8 cellular contexts compared by ENCODE assay signal in the genomic region with DNA sequence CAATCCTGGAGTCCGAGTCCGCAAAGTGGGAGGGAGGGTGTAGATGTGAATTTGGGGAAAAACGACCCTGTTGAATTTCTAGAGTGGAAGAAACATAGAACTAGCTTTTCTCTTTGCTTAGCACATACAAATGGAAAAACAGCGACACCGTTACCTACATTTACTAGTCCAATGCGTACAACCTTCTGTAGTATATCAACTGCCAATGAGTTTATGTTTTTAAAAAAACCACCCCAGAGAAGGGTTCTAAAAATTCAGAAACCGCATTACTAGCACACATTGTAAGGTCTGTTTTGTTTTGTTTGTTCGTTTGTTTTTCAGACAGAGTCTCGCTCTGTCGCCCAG. TPM values are rescaled to one million over a fixed set of nuclear protein-coding genes. Genes with fewer than 3 reads are reported as not detected.
DNase-seq lines count a peak whose midpoint lies in the region; ATAC-seq and TF ChIP-seq lines count a peak whose summit lies in the region.

No MANE protein-coding gene starts in this region.

- H3K9ac ChIP-seq in GM23248 (peak overlapping the region; percentile 90), smooth muscle cell (ENCODE audit: low read depth) (peak overlapping the region; percentile 28)

- H3K4me2 ChIP-seq in GM23248 (ENCODE audit: unreplicated experiment) (peak overlapping the region; percentile 82), smooth muscle cell (peak overlapping the region; percentile 79)

- no TSS peak for BruUV-seq in Calu3 (replicated peaks; lab: Mats Ljungman, UMichigan)

- peak overlapping the region; percentile 96 for H3K4me3 Mint-ChIP-seq in Calu3 (ENCODE audit: low read depth, unreplicated experiment)
- peak overlapping the region; percentile 98 for H3K4me3 Mint-ChIP-seq in glutamatergic neuron (ENCODE audit: unreplicated experiment)

- H3K79me2 ChIP-seq in GM23248 (ENCODE audit: insufficient read depth) (peaks cover 45% of the 10 kb centered on the region), smooth muscle cell (ENCODE audit: low read depth) (peaks cover 45% of the 10 kb centered on the region)

- in situ Hi-C loops in GM23248 (cut with MboI) = no loop called here

- H3K27me3 ChIP-seq in GM23248 (replicated peaks; ENCODE audit: insufficient read depth) (no peaks in the 10 kb centered on the region), smooth muscle cell (ENCODE audit: low read depth) (no peaks in the 10 kb centered on the region)

- CTCF ChIA-PET in Calu3 (lab: Charles Lee) (no interaction called here), RWPE1 (lab: Yijun Ruan, JAX) (interaction anchor here (0.8 kb wide), 1 partner anchor 1714 kb away, joined by 3 read pairs; no protein-coding TSS in a partner anchor)

- H3K36me3 ChIP-seq in GM23248 (ENCODE audit: low read depth) (0 out of 2 replicates have a peak, but pooled peaks cover 4% of the 10 kb centered on the region), smooth muscle cell (ENCODE audit: low read depth) (no peaks in the 10 kb centered on the region)

- H3K4me1 Mint-ChIP-seq in Calu3 (ENCODE audit: low read depth, unreplicated experiment) (no peaks in the 10 kb centered on the region), glutamatergic neuron (ENCODE audit: low read depth, unreplicated experiment) (peaks cover 7% of the 10 kb centered on the region)

- 0 out of 2 replicates have a peak, but pooled peaks cover 3% of the 10 kb centered on the region for H3F3A ChIP-seq in GM23248 (ENCODE audit: insufficient read depth)
- H3F3A ChIP-seq in smooth muscle cell (ENCODE audit: low read depth) = no peaks in the 10 kb centered on the region

- peaks cover 24% of the 10 kb centered on the region for H3K36me3 Mint-ChIP-seq in Calu3 (ENCODE audit: insufficient read depth, unreplicated experiment)
- no peaks in the 10 kb centered on the region for H3K36me3 Mint-ChIP-seq in glutamatergic neuron (ENCODE audit: unreplicated experiment)

- peak overlapping the region; percentile 77 for H3K27ac Mint-ChIP-seq in Calu3 (ENCODE audit: unreplicated experiment)
- H3K27ac Mint-ChIP-seq in glutamatergic neuron (ENCODE audit: unreplicated experiment) = peak overlapping the region; percentile 72

- H3K27me3 Mint-ChIP-seq in Calu3 (ENCODE audit: unreplicated experiment) (no peaks in the 10 kb centered on the region), glutamatergic neuron (ENCODE audit: unreplicated experiment) (no peaks in the 10 kb centered on the region)

- H3K4me1 ChIP-seq in GM23248 (ENCODE audit: insufficient read depth) = peaks cover 11% of the 10 kb centered on the region
- H3K4me1 ChIP-seq in smooth muscle cell (ENCODE audit: low read depth) = no peaks in the 10 kb centered on the region

- H3K9me3 ChIP-seq in GM23248 (ENCODE audit: low read depth) = no peaks in the 10 kb centered on the region
- H3K9me3 ChIP-seq in smooth muscle cell (replicated peaks; ENCODE audit: low read depth) = no peaks in the 10 kb centered on the region

- intact Hi-C loops in Calu3 (cut with micrococcal nuclease; ENCODE audit: unreplicated experiment) = no loop called here

- no peaks in the 10 kb centered on the region for H3K9me2 ChIP-seq in GM23248 (ENCODE audit: insufficient read depth)

- no peak for ATAC-seq in HG02623 (IDR thresholded peaks at IDR 0.05; ENCODE audit: unreplicated experiment)

- TF ChIP-seq CTCF in Calu3 (IDR thresholded peaks at IDR 0.05; ENCODE audit: unreplicated experiment) (no peak), RWPE1 (conservative IDR thresholded peaks at IDR 0.05; ENCODE audit: low read depth) (no peak), glutamatergic neuron (IDR thresholded peaks at IDR 0.05; ENCODE audit: partially characterized antibody, unreplicated experiment) (no peak), smooth muscle cell (IDR thresholded peaks at IDR 0.05; ENCODE audit: borderline replicate concordance, insufficient read depth, poor library complexity, severe bottlenecking) (no peak)

- H2AFZ ChIP-seq in GM23248 = peak overlapping the region; percentile 98
- peak overlapping the region; percentile 74 for H2AFZ ChIP-seq in smooth muscle cell (ENCODE audit: low read depth)

- H3K27ac ChIP-seq in GM23248 (peak overlapping the region; percentile 83; the same call in 1 of the 2 replicates), RWPE1 (peak overlapping the region; percentile 86), smooth muscle cell (ENCODE audit: low read depth) (no peak overlapping the region)

- WGBS in GM23248 (ENCODE audit: low coverage in 1 of 2, low lambda C conversion rate in 2 of 2, missing lambda C conversion rate in 2 of 2), 2 experiments = 9 to 13% methylated on average over 10 of the region's 10 CpGs
- WGBS in smooth muscle cell (ENCODE audit: low lambda C conversion rate) = 27% methylated on average over 10 of the region's 10 CpGs

- H4K20me1 ChIP-seq in GM23248 (ENCODE audit: insufficient read depth) (no peaks in the 10 kb centered on the region), smooth muscle cell (ENCODE audit: low read depth) (no peaks in the 10 kb centered on the region)

- H3K9me3 Mint-ChIP-seq in Calu3 (ENCODE audit: low read depth, unreplicated experiment) (no peaks in the 10 kb centered on the region), glutamatergic neuron (ENCODE audit: unreplicated experiment) (peaks cover 3% of the 10 kb centered on the region)

- POLR2A ChIA-PET in RWPE1 (lab: Yijun Ruan, JAX; ENCODE audit: low non-redundant PET) = no interaction called here

- H3K4me3 ChIP-seq in GM23248 (peak overlapping the region; percentile 92), smooth muscle cell (peak overlapping the region; percentile 75)

- DNase-seq in Calu3 = no peak
- no peak for DNase-seq in GM23248
- DNase-seq in RWPE1 (ENCODE audit: low spot score) = no peak
- DNase-seq in glutamatergic neuron = no peak
- DNase-seq in smooth muscle cell (lab: John Stamatoyannopoulos, UW; ENCODE audit: unreplicated experiment) = no peak
- no peak for DNase-seq in NCI-H1436 treated with DMSO at 0.1 percent for 48 hours (lab: John Stamatoyannopoulos, UW)
- no peak for DNase-seq in T-helper 9 cell

RNA-seq across cellular contexts. Expression of a gene that starts 0.3 kb away (rescaled TPM):
- 55.3 and 56.0 TPM in 2 replicates for total RNA-seq in Calu3 (2022)
- 28.6 and 29.7 TPM in 2 replicates for total RNA-seq in GM23248 (2014; rRNA removed; shearing (Covaris generic))
- polyA plus RNA-seq in GM23248 (2016; fragmentation: Nextera tagmentation; extraction: Ambion mirVana) = 38.8 and 45.1 TPM in 2 replicates
- 115 TPM for total RNA-seq in glutamatergic neuron (ENCODE audit: unreplicated experiment)
- 86.4 and 116 TPM in 2 replicates for total RNA-seq in smooth muscle cell
- polyA plus RNA-seq in smooth muscle cell = 46.9 and 61.8 TPM in 2 replicates

RNA-seq across cellular contexts. Expression of a gene that starts 45.6 kb away (rescaled TPM):
- total RNA-seq in Calu3 (2022) = not detected in 2 replicates
- total RNA-seq in GM23248 (2014; rRNA removed; shearing (Covaris generic)) = not detected in 2 replicates
- polyA plus RNA-seq in GM23248 (2016; fragmentation: Nextera tagmentation; extraction: Ambion mirVana) = not detected in 2 replicates
- not detected for total RNA-seq in glutamatergic neuron (ENCODE audit: unreplicated experiment)
- not detected in 2 replicates for total RNA-seq in smooth muscle cell
- polyA plus RNA-seq in smooth muscle cell = not detected in 2 replicates

RNA-seq across cellular contexts. Expression of a gene that starts 59.2 kb away (rescaled TPM):
- 39.9 and 44.1 TPM in 2 replicates for total RNA-seq in Calu3 (2022)
- total RNA-seq in GM23248 (2014; rRNA removed; shearing (Covaris generic)) = 21.4 and 36.3 TPM in 2 replicates
- polyA plus RNA-seq in GM23248 (2016; fragmentation: Nextera tagmentation; extraction: Ambion mirVana) = 85.1 and 87.9 TPM in 2 replicates
- 49.0 TPM for total RNA-seq in glutamatergic neuron (ENCODE audit: unreplicated experiment)
- 29.8 and 50.0 TPM in 2 replicates for total RNA-seq in smooth muscle cell
- polyA plus RNA-seq in smooth muscle cell = 73.7 and 86.8 TPM in 2 replicates
